Comparison of ENCODE assay signal across 1 cellular context in the genomic region with DNA sequence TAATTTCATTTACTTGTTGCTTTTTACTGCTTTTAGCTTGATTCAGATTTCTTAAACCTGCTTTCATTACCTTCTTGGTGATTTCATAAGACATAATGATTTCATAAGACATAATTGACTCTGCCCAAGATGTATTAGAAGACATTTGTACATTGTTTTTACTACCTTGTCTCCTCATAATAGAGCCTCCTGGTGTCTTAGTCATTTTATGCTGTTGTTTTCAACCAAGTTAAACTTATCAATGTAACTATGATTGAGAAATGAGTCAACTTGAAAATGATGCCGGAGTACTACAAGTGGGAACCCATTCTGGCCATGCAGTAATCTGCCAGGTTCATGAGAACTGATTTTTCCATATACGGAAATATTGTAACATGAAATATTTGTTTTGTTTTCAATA.
TF ChIP-seq lines count a peak whose summit lies in the region.

No MANE protein-coding gene starts in this region.

TF ChIP-seq in GM23338, 12 proteins besides CTCF, POLR2A, EP300 and RAD21 (continued from another document):
- TF ChIP-seq, protein P1, sequence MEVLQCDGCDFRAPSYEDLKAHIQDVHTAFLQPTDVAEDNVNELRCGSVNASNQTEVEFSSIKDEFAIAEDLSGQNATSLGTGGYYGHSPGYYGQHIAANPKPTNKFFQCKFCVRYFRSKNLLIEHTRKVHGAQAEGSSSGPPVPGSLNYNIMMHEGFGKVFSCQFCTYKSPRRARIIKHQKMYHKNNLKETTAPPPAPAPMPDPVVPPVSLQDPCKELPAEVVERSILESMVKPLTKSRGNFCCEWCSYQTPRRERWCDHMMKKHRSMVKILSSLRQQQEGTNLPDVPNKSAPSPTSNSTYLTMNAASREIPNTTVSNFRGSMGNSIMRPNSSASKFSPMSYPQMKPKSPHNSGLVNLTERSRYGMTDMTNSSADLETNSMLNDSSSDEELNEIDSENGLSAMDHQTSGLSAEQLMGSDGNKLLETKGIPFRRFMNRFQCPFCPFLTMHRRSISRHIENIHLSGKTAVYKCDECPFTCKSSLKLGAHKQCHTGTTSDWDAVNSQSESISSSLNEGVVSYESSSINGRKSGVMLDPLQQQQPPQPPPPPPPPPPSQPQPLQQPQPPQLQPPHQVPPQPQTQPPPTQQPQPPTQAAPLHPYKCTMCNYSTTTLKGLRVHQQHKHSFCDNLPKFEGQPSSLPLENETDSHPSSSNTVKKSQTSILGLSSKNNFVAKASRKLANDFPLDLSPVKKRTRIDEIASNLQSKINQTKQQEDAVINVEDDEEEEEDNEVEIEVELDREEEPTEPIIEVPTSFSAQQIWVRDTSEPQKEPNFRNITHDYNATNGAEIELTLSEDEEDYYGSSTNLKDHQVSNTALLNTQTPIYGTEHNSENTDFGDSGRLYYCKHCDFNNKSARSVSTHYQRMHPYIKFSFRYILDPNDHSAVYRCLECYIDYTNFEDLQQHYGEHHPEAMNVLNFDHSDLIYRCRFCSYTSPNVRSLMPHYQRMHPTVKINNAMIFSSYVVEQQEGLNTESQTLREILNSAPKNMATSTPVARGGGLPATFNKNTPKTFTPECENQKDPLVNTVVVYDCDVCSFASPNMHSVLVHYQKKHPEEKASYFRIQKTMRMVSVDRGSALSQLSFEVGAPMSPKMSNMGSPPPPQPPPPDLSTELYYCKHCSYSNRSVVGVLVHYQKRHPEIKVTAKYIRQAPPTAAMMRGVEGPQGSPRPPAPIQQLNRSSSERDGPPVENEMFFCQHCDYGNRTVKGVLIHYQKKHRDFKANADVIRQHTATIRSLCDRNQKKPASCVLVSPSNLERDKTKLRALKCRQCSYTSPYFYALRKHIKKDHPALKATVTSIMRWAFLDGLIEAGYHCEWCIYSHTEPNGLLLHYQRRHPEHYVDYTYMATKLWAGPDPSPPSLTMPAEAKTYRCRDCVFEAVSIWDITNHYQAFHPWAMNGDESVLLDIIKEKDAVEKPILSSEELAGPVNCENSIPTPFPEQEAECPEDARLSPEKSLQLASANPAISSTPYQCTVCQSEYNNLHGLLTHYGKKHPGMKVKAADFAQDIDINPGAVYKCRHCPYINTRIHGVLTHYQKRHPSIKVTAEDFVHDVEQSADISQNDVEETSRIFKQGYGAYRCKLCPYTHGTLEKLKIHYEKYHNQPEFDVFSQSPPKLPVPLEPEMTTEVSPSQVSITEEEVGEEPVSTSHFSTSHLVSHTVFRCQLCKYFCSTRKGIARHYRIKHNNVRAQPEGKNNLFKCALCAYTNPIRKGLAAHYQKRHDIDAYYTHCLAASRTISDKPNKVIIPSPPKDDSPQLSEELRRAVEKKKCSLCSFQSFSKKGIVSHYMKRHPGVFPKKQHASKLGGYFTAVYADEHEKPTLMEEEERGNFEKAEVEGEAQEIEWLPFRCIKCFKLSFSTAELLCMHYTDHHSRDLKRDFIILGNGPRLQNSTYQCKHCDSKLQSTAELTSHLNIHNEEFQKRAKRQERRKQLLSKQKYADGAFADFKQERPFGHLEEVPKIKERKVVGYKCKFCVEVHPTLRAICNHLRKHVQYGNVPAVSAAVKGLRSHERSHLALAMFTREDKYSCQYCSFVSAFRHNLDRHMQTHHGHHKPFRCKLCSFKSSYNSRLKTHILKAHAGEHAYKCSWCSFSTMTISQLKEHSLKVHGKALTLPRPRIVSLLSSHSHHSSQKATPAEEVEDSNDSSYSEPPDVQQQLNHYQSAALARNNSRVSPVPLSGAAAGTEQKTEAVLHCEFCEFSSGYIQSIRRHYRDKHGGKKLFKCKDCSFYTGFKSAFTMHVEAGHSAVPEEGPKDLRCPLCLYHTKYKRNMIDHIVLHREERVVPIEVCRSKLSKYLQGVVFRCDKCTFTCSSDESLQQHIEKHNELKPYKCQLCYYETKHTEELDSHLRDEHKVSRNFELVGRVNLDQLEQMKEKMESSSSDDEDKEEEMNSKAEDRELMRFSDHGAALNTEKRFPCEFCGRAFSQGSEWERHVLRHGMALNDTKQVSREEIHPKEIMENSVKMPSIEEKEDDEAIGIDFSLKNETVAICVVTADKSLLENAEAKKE (CRISPR knock-in tag; IDR thresholded peaks at IDR 0.05) = no peak
- TF ChIP-seq JUNB (IDR thresholded peaks at IDR 0.05; ENCODE audit: unreplicated experiment) (no peak), NANOG (IDR thresholded peaks at IDR 0.05; ENCODE audit: borderline replicate concordance) (no peak), ZNF114 (CRISPR knock-in tag; IDR thresholded peaks at IDR 0.05) (no peak), STAT1 (IDR thresholded peaks at IDR 0.05; ENCODE audit: unreplicated experiment) (no peak), ZNF331 (CRISPR knock-in tag; IDR thresholded peaks at IDR 0.05; ENCODE audit: low read depth) (no peak)
- TF ChIP-seq, protein P2, sequence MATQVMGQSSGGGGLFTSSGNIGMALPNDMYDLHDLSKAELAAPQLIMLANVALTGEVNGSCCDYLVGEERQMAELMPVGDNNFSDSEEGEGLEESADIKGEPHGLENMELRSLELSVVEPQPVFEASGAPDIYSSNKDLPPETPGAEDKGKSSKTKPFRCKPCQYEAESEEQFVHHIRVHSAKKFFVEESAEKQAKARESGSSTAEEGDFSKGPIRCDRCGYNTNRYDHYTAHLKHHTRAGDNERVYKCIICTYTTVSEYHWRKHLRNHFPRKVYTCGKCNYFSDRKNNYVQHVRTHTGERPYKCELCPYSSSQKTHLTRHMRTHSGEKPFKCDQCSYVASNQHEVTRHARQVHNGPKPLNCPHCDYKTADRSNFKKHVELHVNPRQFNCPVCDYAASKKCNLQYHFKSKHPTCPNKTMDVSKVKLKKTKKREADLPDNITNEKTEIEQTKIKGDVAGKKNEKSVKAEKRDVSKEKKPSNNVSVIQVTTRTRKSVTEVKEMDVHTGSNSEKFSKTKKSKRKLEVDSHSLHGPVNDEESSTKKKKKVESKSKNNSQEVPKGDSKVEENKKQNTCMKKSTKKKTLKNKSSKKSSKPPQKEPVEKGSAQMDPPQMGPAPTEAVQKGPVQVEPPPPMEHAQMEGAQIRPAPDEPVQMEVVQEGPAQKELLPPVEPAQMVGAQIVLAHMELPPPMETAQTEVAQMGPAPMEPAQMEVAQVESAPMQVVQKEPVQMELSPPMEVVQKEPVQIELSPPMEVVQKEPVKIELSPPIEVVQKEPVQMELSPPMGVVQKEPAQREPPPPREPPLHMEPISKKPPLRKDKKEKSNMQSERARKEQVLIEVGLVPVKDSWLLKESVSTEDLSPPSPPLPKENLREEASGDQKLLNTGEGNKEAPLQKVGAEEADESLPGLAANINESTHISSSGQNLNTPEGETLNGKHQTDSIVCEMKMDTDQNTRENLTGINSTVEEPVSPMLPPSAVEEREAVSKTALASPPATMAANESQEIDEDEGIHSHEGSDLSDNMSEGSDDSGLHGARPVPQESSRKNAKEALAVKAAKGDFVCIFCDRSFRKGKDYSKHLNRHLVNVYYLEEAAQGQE (IDR thresholded peaks at IDR 0.05; ENCODE audit: unreplicated experiment) = no peak
